12 cellular contexts compared by ENCODE assay signal in genomic region chr15:63967616-63968015, GRCh38.
"Had no signal": no experiment of that assay in that cellular context is flagged by ENCODE, and none has a peak within 500 bp of the region (broad histone marks: within the 10 kb centered on the region; RNA-seq: fewer than 3 reads in every experiment).

No MANE protein-coding gene starts in this region.

- H3K4me3 Mint-ChIP-seq: brain, endodermal cell, neural crest cell had no signal

- H2AFZ ChIP-seq: parathyroid adenoma had no signal

- H3K9ac ChIP-seq: parathyroid adenoma had no signal

- DNase-seq: activated CD4-positive, alpha-beta T cell treated with anti-CD3 and anti-CD28 coated beads for 1 hour; activated naive CD4-positive, alpha-beta T cell treated with anti-CD3 and anti-CD28 coated beads, Interleukin-2, amount 50 U/mL, for 16 hours; activated T-cell treated with anti-CD3 and anti-CD28 coated beads, Interleukin-2, amount 50 U/mL, for 1 hour; amniotic stem cell; erythroblast; stimulated activated CD4-positive, alpha-beta T cell treated with anti-CD3 and anti-CD28 coated beads, Interleukin-1b, Interleukin-23, amount 100 ng/mL, for 48 hours; stimulated activated naive CD4-positive, alpha-beta T cell had no signal

- H3K79me2 ChIP-seq: parathyroid adenoma had no signal

- H3K27ac Mint-ChIP-seq: brain, endodermal cell had no signal

- FAIRE-seq: urothelium cell line had no signal
